In genomic region chr5:74375271-74375670, GRCh38 we compare ENCODE assay signal across 25 cellular contexts.
A peak's percentile ranks its signal among the peaks of the same experiment; 100 is the strongest.
DNase-seq lines count a peak whose midpoint lies in the region; ATAC-seq, FAIRE-seq and TF ChIP-seq lines count a peak whose summit lies in the region.
"Had no signal": no experiment of that assay in that cellular context is flagged by ENCODE, and none has a peak within 500 bp of the region (broad histone marks: within the 10 kb centered on the region; RNA-seq: fewer than 3 reads in every experiment).

No MANE protein-coding gene starts in this region.

- WGBS in hepatocyte (ENCODE audit: low lambda C conversion rate, missing lambda C conversion rate) = 40% methylated on average over 2 of the region's 2 CpGs
- 16 to 43% (median 33%) methylated on average over 2 of the region's 2 CpGs for WGBS in small intestine, 3 donors

- ATAC-seq in PC-3 (no peak), HG03139 (IDR thresholded peaks at IDR 0.05; ENCODE audit: unreplicated experiment) (no peak)
- ATAC-seq: A549, GM23338 had no signal

- H2AFZ ChIP-seq in PC-3 (ENCODE audit: low read length) (no peak overlapping the region), hepatocyte (no peak overlapping the region)
- H2AFZ ChIP-seq: GM23338 had no signal

- CTCF ChIA-PET in PC-3 (lab: Charles Lee) = no interaction called here

- TF ChIP-seq CTCF in PC-3 (conservative IDR thresholded peaks at IDR 0.05; ENCODE audit: low read depth, low read length) = no peak
- TF ChIP-seq CTCF in hepatocyte (IDR thresholded peaks at IDR 0.05; ENCODE audit: poor library complexity) = no peak

- intact Hi-C loops in PC-3 (cut with micrococcal nuclease) = no loop called here

- H3K9me3 ChIP-seq in PC-3 (ENCODE audit: low read length) (no peaks in the 10 kb centered on the region), hepatocyte (ENCODE audit: low read depth) (no peaks in the 10 kb centered on the region), small intestine (ENCODE audit: control insufficient read depth, low read depth) (no peaks in the 10 kb centered on the region)
- H3K9me3 ChIP-seq: A549 had no signal

- no peaks in the 10 kb centered on the region for H3K79me2 ChIP-seq in PC-3 (ENCODE audit: low read length)
- no peaks in the 10 kb centered on the region for H3K79me2 ChIP-seq in hepatocyte

- no peak overlapping the region for H3K9ac ChIP-seq in PC-3 (ENCODE audit: low read length)
- H3K9ac ChIP-seq: BLaER1 treated with 17β-estradiol and CSF1 and Interleukin-3, amounts not matched to agents 10 nM and 100 nM; KMS-11 had no signal

- FAIRE-seq in small intestine (lab: Jason Lieb, UNC) = no peak
- FAIRE-seq: RCC 7860 had no signal

- POLR2A ChIA-PET in PC-3 (lab: Charles Lee; ENCODE audit: unreplicated experiment) = no interaction called here

- H3K27ac ChIP-seq in PC-3 (ENCODE audit: low read length) (no peak overlapping the region), hepatocyte (peak overlapping the region; percentile 20), small intestine (ENCODE audit: low read depth in 1 of 2, low read length in 1 of 2) (no peak overlapping the region)
- H3K27ac ChIP-seq: A549; BLaER1 treated with 17β-estradiol and CSF1 and Interleukin-3, amounts not matched to agents 10 nM and 100 nM; KMS-11; SK-N-MC had no signal

- no peaks in the 10 kb centered on the region for H3K27me3 ChIP-seq in PC-3 (ENCODE audit: low read length)
- no peaks in the 10 kb centered on the region for H3K27me3 ChIP-seq in hepatocyte
- H3K27me3 ChIP-seq in small intestine (ENCODE audit: control insufficient read depth in 2 of 2, insufficient read depth in 2 of 2, low read length in 2 of 2) = peaks cover 0 to 1% of the 10 kb centered on the region in 2 donors
- H3K27me3 ChIP-seq: BLaER1 treated with 17β-estradiol and CSF1 and Interleukin-3, amounts not matched to agents 10 nM and 100 nM had no signal

- H3K4me2 ChIP-seq in PC-3 (ENCODE audit: low read length) = no peak overlapping the region
- no peak overlapping the region for H3K4me2 ChIP-seq in hepatocyte
- H3K4me2 ChIP-seq: A549; BLaER1 treated with 17β-estradiol and CSF1 and Interleukin-3, amounts not matched to agents 10 nM and 100 nM; GM23338; KMS-11 had no signal

- H3K4me3 ChIP-seq in PC-3 (ENCODE audit: low read length) = no peak overlapping the region
- no peak overlapping the region for H3K4me3 ChIP-seq in hepatocyte
- no peak overlapping the region for H3K4me3 ChIP-seq in small intestine (ENCODE audit: low read depth in 1 of 2, low read length in 2 of 2)
- H3K4me3 ChIP-seq: A549; BLaER1 treated with 17β-estradiol and CSF1 and Interleukin-3, amounts not matched to agents 10 nM and 100 nM; GM23338; SK-N-MC had no signal

- H3K4me1 ChIP-seq in PC-3 (ENCODE audit: insufficient read depth, low read length) (no peaks in the 10 kb centered on the region), hepatocyte (ENCODE audit: insufficient read depth) (peaks cover 17% of the 10 kb centered on the region), small intestine (ENCODE audit: control insufficient read depth in 2 of 2, insufficient read depth in 1 of 2, low read depth in 1 of 2, low read length in 1 of 2) (peaks cover 0 to 5% of the 10 kb centered on the region in 2 donors)
- H3K4me1 ChIP-seq: A549 had no signal

- BruUV-seq in PC-3 (replicated peaks; lab: Mats Ljungman, UMichigan) = no TSS peak

- DNase-seq in LoVo (ENCODE audit: low spot score) (peak; percentile 50), PC-3 (peak; percentile 2), hepatocyte (ENCODE audit: low spot score) (peak; percentile 29), small intestine (peak; percentile 55), OCI-M1 (lab: John Stamatoyannopoulos, UW) (no peak), NCI-H748 treated with DMSO at 0.1 percent for 48 hours (lab: John Stamatoyannopoulos, UW) (no peak)
- DNase-seq: AML-193; CD4-positive, alpha-beta T cell; DMS53; H9; NCI-H1048; NCI-H1417 treated with DMSO at 0.1 percent for 48 hours; NCI-H1930; NCI-H2107; NCI-H446; NCI-H524 treated with DMSO at 0.1 percent for 48 hours; NCI-H82; SIG-M5 had no signal

- no peaks in the 10 kb centered on the region for H4K20me1 ChIP-seq in PC-3 (ENCODE audit: low read length)
- no peaks in the 10 kb centered on the region for H4K20me1 ChIP-seq in hepatocyte (ENCODE audit: insufficient read depth, poor library complexity, severe bottlenecking)
- H4K20me1 ChIP-seq: BLaER1 treated with 17β-estradiol and CSF1 and Interleukin-3, amounts not matched to agents 10 nM and 100 nM had no signal

- no peaks in the 10 kb centered on the region for H3F3A ChIP-seq in PC-3 (ENCODE audit: low read length, unreplicated experiment)

- H3K9me2 ChIP-seq in PC-3 (replicated peaks; ENCODE audit: low read length) (no peaks in the 10 kb centered on the region), hepatocyte (replicated peaks; ENCODE audit: insufficient read depth) (no peaks in the 10 kb centered on the region)

- H3K36me3 ChIP-seq in PC-3 (ENCODE audit: low read depth, low read length) = no peaks in the 10 kb centered on the region
- no peaks in the 10 kb centered on the region for H3K36me3 ChIP-seq in hepatocyte (replicated peaks; ENCODE audit: insufficient read depth, low read depth)
- no peaks in the 10 kb centered on the region for H3K36me3 ChIP-seq in small intestine (ENCODE audit: control insufficient read depth in 2 of 2, insufficient read depth in 2 of 2, low read length in 2 of 2)
- H3K36me3 ChIP-seq: BLaER1 treated with 17β-estradiol and CSF1 and Interleukin-3, amounts not matched to agents 10 nM and 100 nM had no signal

Comparison
In these comparisons a context has a peak if more than half of its experiments do, and no peak if none do; other contexts are left out.
1. DNase-seq: peak in LoVo (single experiment), PC-3 (single experiment), hepatocyte (single experiment) and small intestine (single experiment); none in OCI-M1 (single experiment) and NCI-H748 treated with DMSO at 0.1 percent for 48 hours (single experiment).